ENCODE assay signal across 13 cellular contexts in genomic region chr15:83943849-83944404, GRCh38.
"Had no signal": no experiment of that assay in that cellular context is flagged by ENCODE, and none has a peak within 500 bp of the region (broad histone marks: within the 10 kb centered on the region; RNA-seq: fewer than 3 reads in every experiment).

No MANE protein-coding gene starts in this region.

- H3K4me3 ChIP-seq: ascending aorta, colonic mucosa, lung had no signal

- H3K36me3 ChIP-seq: colonic mucosa had no signal

- H3K4me1 ChIP-seq: ascending aorta, colonic mucosa had no signal

- H3K27me3 ChIP-seq: ascending aorta, colonic mucosa had no signal

- ATAC-seq: left colon; naive thymus-derived CD4-positive, alpha-beta T cell; right cardiac atrium had no signal

- H3K27ac ChIP-seq: ascending aorta, colonic mucosa had no signal

- H3K9me3 ChIP-seq: ascending aorta, colonic mucosa had no signal

- DNase-seq: activated effector memory CD4-positive, alpha-beta T cell treated with Interleukin-2 at 50 U/mL for 16 hours; activated naive CD8-positive, alpha-beta T cell treated with anti-CD3 and anti-CD28 coated beads for 36 hours; activated T-cell treated with anti-CD3 and anti-CD28 coated beads, Interleukin-2, amount 50 U/mL, for 1 hour; colonic mucosa; glutamatergic neuron; immature natural killer cell; left colon; naive thymus-derived CD4-positive, alpha-beta T cell; right cardiac atrium; stimulated activated naive CD4-positive, alpha-beta T cell treated with Interleukin-2 at 50 U/mL for 16 hours; T-helper 2 cell had no signal
